15 cellular contexts compared by ENCODE assay signal in genomic region chr2:8612734-8613179, GRCh38.
DNase-seq lines count a peak whose midpoint lies in the region; ATAC-seq and TF ChIP-seq lines count a peak whose summit lies in the region.
"Had no signal": no experiment of that assay in that cellular context is flagged by ENCODE, and none has a peak within 500 bp of the region (broad histone marks: within the 10 kb centered on the region; RNA-seq: fewer than 3 reads in every experiment).

No MANE protein-coding gene starts in this region.

- H3K9ac ChIP-seq in endodermal cell (ENCODE audit: extremely low read depth, low read length, poor library complexity, severe bottlenecking): no peak overlapping the region
- H3K9ac ChIP-seq: BLaER1 treated with 17β-estradiol and CSF1 and Interleukin-3, amounts not matched to agents 10 nM and 100 nM had no signal

- no peaks in the 10 kb centered on the region for H3K27me3 Mint-ChIP-seq in activated T-cell treated with anti-CD3 and anti-CD28 coated beads, Interleukin-2, amount 50 U/mL, for 24 hours
- H3K27me3 Mint-ChIP-seq in endodermal cell (ENCODE audit: insufficient read depth) (peaks cover 32% of the 10 kb centered on the region), type B pancreatic cell (no peaks in the 10 kb centered on the region)

- no peaks in the 10 kb centered on the region for H3K36me3 Mint-ChIP-seq in activated T-cell treated with anti-CD3 and anti-CD28 coated beads, Interleukin-2, amount 50 U/mL, for 24 hours (ENCODE audit: low read depth)
- H3K36me3 Mint-ChIP-seq in endodermal cell (ENCODE audit: low read depth) (no peaks in the 10 kb centered on the region), type B pancreatic cell (no peaks in the 10 kb centered on the region)
- H3K36me3 Mint-ChIP-seq: CD4-positive, CD25-positive, alpha-beta regulatory T cell had no signal

- peaks cover 9% of the 10 kb centered on the region for H3K9me3 Mint-ChIP-seq in activated T-cell treated with anti-CD3 and anti-CD28 coated beads, Interleukin-2, amount 50 U/mL, for 24 hours
- H3K9me3 Mint-ChIP-seq in endodermal cell (peaks cover 6% of the 10 kb centered on the region), type B pancreatic cell (peaks cover 13% of the 10 kb centered on the region)

- H3K4me1 Mint-ChIP-seq in activated T-cell treated with anti-CD3 and anti-CD28 coated beads, Interleukin-2, amount 50 U/mL, for 24 hours (ENCODE audit: low read depth): peaks cover 20% of the 10 kb centered on the region
- H3K4me1 Mint-ChIP-seq in endodermal cell (peaks cover 17% of the 10 kb centered on the region), type B pancreatic cell (ENCODE audit: unreplicated experiment) (peaks cover 29% of the 10 kb centered on the region)

- H3K4me3 Mint-ChIP-seq in activated T-cell treated with anti-CD3 and anti-CD28 coated beads, Interleukin-2, amount 50 U/mL, for 24 hours: no peak overlapping the region
- H3K4me3 Mint-ChIP-seq in endodermal cell: no peak overlapping the region
- no peak overlapping the region for H3K4me3 Mint-ChIP-seq in type B pancreatic cell
- H3K4me3 Mint-ChIP-seq: CD4-positive, CD25-positive, alpha-beta regulatory T cell had no signal

- no peak overlapping the region for H3K4me3 ChIP-seq in endodermal cell (ENCODE audit: low read length)
- H3K4me3 ChIP-seq: BLaER1 treated with 17β-estradiol and CSF1 and Interleukin-3, amounts not matched to agents 10 nM and 100 nM had no signal

- no peaks in the 10 kb centered on the region for H3K36me3 ChIP-seq in endodermal cell (ENCODE audit: control insufficient read depth, insufficient read depth, low read length)
- H3K36me3 ChIP-seq: BLaER1 treated with 17β-estradiol and CSF1 and Interleukin-3, amounts not matched to agents 10 nM and 100 nM had no signal

- peaks cover 5% of the 10 kb centered on the region for H3K9me3 ChIP-seq in endodermal cell (ENCODE audit: control insufficient read depth, low read length)

- H3K4me1 ChIP-seq in endodermal cell (ENCODE audit: control insufficient read depth, insufficient read depth, low read length): peaks cover 13% of the 10 kb centered on the region

- peak; percentile 26 for DNase-seq in activated T-cell treated with anti-CD3 and anti-CD28 coated beads, Interleukin-2, amount 50 U/mL, for 24 hours
- no peak for DNase-seq in activated T-cell treated with anti-CD3 and anti-CD28 coated beads, Interleukin-2, amount 50 U/mL, for 1 hour
- peak; percentile 26 for DNase-seq in endodermal cell
- DNase-seq in mesenteric fat pad (ENCODE audit: low spot score): peak; percentile 45
- no peak for DNase-seq in type B pancreatic cell (ENCODE audit: extremely low spot score, unreplicated experiment)
- DNase-seq in NCI-H748 (lab: John Stamatoyannopoulos, UW; ENCODE audit: unreplicated experiment): no peak
- DNase-seq: 8988T; ACHN; Calu3; CD4-positive, CD25-positive, alpha-beta regulatory T cell; DMS 273 treated with DMSO at 0.1 percent for 48 hours had no signal

- no peaks in the 10 kb centered on the region for H3K27me3 ChIP-seq in endodermal cell (ENCODE audit: control insufficient read depth, insufficient read depth, low read length, poor library complexity, severe bottlenecking)

- H3K27ac Mint-ChIP-seq in activated T-cell treated with anti-CD3 and anti-CD28 coated beads, Interleukin-2, amount 50 U/mL, for 24 hours: no peak overlapping the region
- H3K27ac Mint-ChIP-seq in endodermal cell: no peak overlapping the region
- H3K27ac Mint-ChIP-seq in type B pancreatic cell: peak overlapping the region; percentile 38
- H3K27ac Mint-ChIP-seq: CD4-positive, CD25-positive, alpha-beta regulatory T cell had no signal

- no peak for TF ChIP-seq CTCF in endodermal cell (conservative IDR thresholded peaks at IDR 0.05)
- no peak for TF ChIP-seq CTCF in type B pancreatic cell (conservative IDR thresholded peaks at IDR 0.05)

- H3K27ac ChIP-seq in endodermal cell (ENCODE audit: low read depth, low read length): no peak overlapping the region
- H3K27ac ChIP-seq: BLaER1 treated with 17β-estradiol and CSF1 and Interleukin-3, amounts not matched to agents 10 nM and 100 nM had no signal

- WGBS in endodermal cell (ENCODE audit: insufficient coverage in 1 of 2, insufficient read length in 1 of 2), 2 experiments: 91 to 95% methylated on average over 6 to 7 of the region's 7 CpGs

- ATAC-seq in HG03135 (IDR thresholded peaks at IDR 0.05; ENCODE audit: unreplicated experiment) (no peak), GM21576 (IDR thresholded peaks at IDR 0.05; ENCODE audit: unreplicated experiment) (no peak)
- ATAC-seq: HCT116 had no signal

Comparison
In these comparisons a context has a peak if more than half of its experiments do, and no peak if none do; other contexts are left out.
1. DNase-seq: peak in activated T-cell treated with anti-CD3 and anti-CD28 coated beads, Interleukin-2, amount 50 U/mL, for 24 hours (single experiment), endodermal cell (single experiment) and mesenteric fat pad (single experiment); none in activated T-cell treated with anti-CD3 and anti-CD28 coated beads, Interleukin-2, amount 50 U/mL, for 1 hour (single experiment), type B pancreatic cell (single experiment) and NCI-H748 (single experiment).